In the genomic region with DNA sequence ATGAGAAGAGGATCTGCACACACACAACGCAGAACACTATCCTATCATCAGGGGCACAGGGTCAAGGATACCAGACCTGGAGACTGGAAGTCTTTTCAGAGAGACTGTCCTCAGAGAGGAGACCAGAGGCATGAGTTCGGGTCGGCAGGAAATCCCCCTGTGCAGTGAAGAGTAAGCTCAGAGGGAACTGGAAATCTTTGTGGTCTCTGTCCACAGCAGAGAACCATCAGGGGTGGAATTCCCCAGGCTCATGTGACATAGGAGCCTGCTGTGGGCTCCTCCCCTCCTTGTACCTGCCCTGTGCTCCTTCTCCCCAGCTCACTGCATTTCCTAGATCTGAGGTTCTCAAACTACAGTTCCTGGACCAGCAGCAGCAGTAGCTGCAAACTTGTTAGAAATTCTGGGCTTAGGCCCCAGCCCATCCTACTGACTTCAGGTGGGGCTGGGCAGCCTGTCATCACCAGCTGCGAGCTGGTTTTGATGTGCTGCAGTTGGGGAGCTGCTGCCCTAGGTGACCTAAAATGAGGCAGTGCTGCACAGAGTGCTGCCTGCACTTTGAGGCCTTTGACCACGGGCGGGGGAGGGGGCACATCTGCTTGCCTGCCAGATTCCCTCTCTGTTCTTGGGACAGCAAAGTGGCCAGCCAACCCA, we compare ENCODE assay signal across 8 cellular contexts. TPM values are rescaled to one million over a fixed set of nuclear protein-coding genes. Genes with fewer than 3 reads are reported as not detected.
DNase-seq lines count a peak whose midpoint lies in the region; ATAC-seq, FAIRE-seq and TF ChIP-seq lines count a peak whose summit lies in the region.

No MANE protein-coding gene starts in this region.

- H3K36me3 ChIP-seq in KOPT-K1 (ENCODE audit: insufficient read depth, low read length) (peaks cover 5% of the 10 kb centered on the region; the same call in 1 of the 2 replicates), testis (ENCODE audit: low read depth, missing control alignments) (no peaks in the 10 kb centered on the region)
- peaks cover 0 to 3% (median 0%) of the 10 kb centered on the region in 3 experiments for H3K36me3 ChIP-seq in naive thymus-derived CD4-positive, alpha-beta T cell (ENCODE audit: control insufficient read depth in 2 of 3, insufficient read depth in 3 of 3, low read length in 3 of 3)

- WGBS in testis, 2 donors, result 41 to 49% methylated on average over 5 to 6 of the region's 6 CpGs

- H3K27ac ChIP-seq in KOPT-K1 (ENCODE audit: low read depth, low read length, poor library complexity, severe bottlenecking), result peak overlapping the region; percentile 6
- peak overlapping the region; percentile 98 for H3K27ac ChIP-seq in naive thymus-derived CD4-positive, alpha-beta T cell (ENCODE audit: low read depth, low read length)
- no peak overlapping the region for H3K27ac ChIP-seq in testis

- H3K4me1 Mint-ChIP-seq in activated T-cell treated with anti-CD3 and anti-CD28 coated beads, Interleukin-2, amount 50 U/mL, for 72 hours (ENCODE audit: low read depth), result peaks cover 53% of the 10 kb centered on the region
- H3K4me1 Mint-ChIP-seq in naive thymus-derived CD4-positive, alpha-beta T cell, result peaks cover 32 to 68% (median 53%) of the 10 kb centered on the region in 7 donors

- H3K4me1 ChIP-seq in naive thymus-derived CD4-positive, alpha-beta T cell (ENCODE audit: control insufficient read depth in 2 of 2, insufficient read depth in 2 of 2, low read length in 2 of 2), result peaks cover 31 to 42% of the 10 kb centered on the region in 2 donors
- peaks cover 31% of the 10 kb centered on the region for H3K4me1 ChIP-seq in testis

- CTCF ChIA-PET in naive thymus-derived CD4-positive, alpha-beta T cell (lab: Charles Lee), result interaction anchor here (0.6 to 1.3 kb wide), 2 partner anchors 47 to 127 kb away, joined by 3 read pairs; no protein-coding TSS in a partner anchor

- peak; percentile 68 for TF ChIP-seq POLR2A in GM12892 (IDR thresholded peaks at IDR 0.05; ENCODE audit: low read depth, low read length)
- no peak for TF ChIP-seq POLR2A in testis (IDR thresholded peaks at IDR 0.05)

- H3K4me3 Mint-ChIP-seq in activated T-cell treated with anti-CD3 and anti-CD28 coated beads, Interleukin-2, amount 50 U/mL, for 72 hours, result peak overlapping the region; percentile 84 to 96
- peak overlapping the region; percentile 77 to 92 (median 86) for H3K4me3 Mint-ChIP-seq in naive thymus-derived CD4-positive, alpha-beta T cell

- POLR2A ChIA-PET in naive thymus-derived CD4-positive, alpha-beta T cell (lab: Charles Lee), result interaction anchor here (1.1 to 2.7 kb wide), 6 partner anchors 51 to 670 kb away, joined by 3 to 22 read pairs (median 8); a partner anchor contains a TSS

- no peaks in the 10 kb centered on the region for H3K9me3 ChIP-seq in KOPT-K1 (ENCODE audit: insufficient read depth, low read length, poor library complexity, severe bottlenecking)
- H3K9me3 ChIP-seq in naive thymus-derived CD4-positive, alpha-beta T cell (ENCODE audit: control insufficient read depth in 2 of 3, low read length in 3 of 3), result no peaks in the 10 kb centered on the region
- H3K9me3 ChIP-seq in testis, result no peaks in the 10 kb centered on the region

- peak overlapping the region; percentile 90 for H3K27ac Mint-ChIP-seq in activated T-cell treated with anti-CD3 and anti-CD28 coated beads, Interleukin-2, amount 50 U/mL, for 72 hours
- peak overlapping the region in 8 of 9 donors; percentile 19 to 91 (median 82) for H3K27ac Mint-ChIP-seq in naive thymus-derived CD4-positive, alpha-beta T cell

- no peaks in the 10 kb centered on the region for H3K9me3 Mint-ChIP-seq in activated T-cell treated with anti-CD3 and anti-CD28 coated beads, Interleukin-2, amount 50 U/mL, for 72 hours
- peaks cover 0 to 1% (median 0%) of the 10 kb centered on the region in 11 donors for H3K9me3 Mint-ChIP-seq in naive thymus-derived CD4-positive, alpha-beta T cell

- no peaks in the 10 kb centered on the region for H3K27me3 ChIP-seq in naive thymus-derived CD4-positive, alpha-beta T cell (ENCODE audit: control insufficient read depth in 2 of 2, insufficient read depth in 2 of 2, low read length in 2 of 2)
- H3K27me3 ChIP-seq in testis, result no peaks in the 10 kb centered on the region

- intact Hi-C loops in naive thymus-derived CD4-positive, alpha-beta T cell (cut with micrococcal nuclease), result loop anchor here (1.0 to 5.0 kb wide), 10 partner anchors 18 to 250 kb away; a partner anchor contains a TSS
- intact Hi-C loops in testis (cut with DNase I; ENCODE audit: low total_unique reads), result no loop called here

- peak; percentile 59 for ATAC-seq in GM21576 (IDR thresholded peaks at IDR 0.05; ENCODE audit: unreplicated experiment)
- ATAC-seq in activated T-cell treated with anti-CD3 and anti-CD28 coated beads, Interleukin-2, amount 50 U/mL, for 72 hours (replicated peaks in 1 of 2), result peak; percentile 39 to 46
- ATAC-seq in naive thymus-derived CD4-positive, alpha-beta T cell, result peak; percentile 50

- no peak for TF ChIP-seq CTCF in testis (IDR thresholded peaks at IDR 0.05)

- FAIRE-seq in GM12892 (lab: Jason Lieb, UNC), result peak; percentile 27

- peak overlapping the region; percentile 64 for H3K4me3 ChIP-seq in naive thymus-derived CD4-positive, alpha-beta T cell (ENCODE audit: low read length)
- H3K4me3 ChIP-seq in testis, result no peak overlapping the region

- peaks cover 2% of the 10 kb centered on the region in 2 donors for H3K36me3 Mint-ChIP-seq in activated T-cell treated with anti-CD3 and anti-CD28 coated beads, Interleukin-2, amount 50 U/mL, for 72 hours (ENCODE audit: insufficient read depth in 2 of 2)
- H3K36me3 Mint-ChIP-seq in naive thymus-derived CD4-positive, alpha-beta T cell, result peaks cover 0 to 14% (median 0%) of the 10 kb centered on the region in 5 donors

- no peaks in the 10 kb centered on the region for H3K27me3 Mint-ChIP-seq in activated T-cell treated with anti-CD3 and anti-CD28 coated beads, Interleukin-2, amount 50 U/mL, for 72 hours (ENCODE audit: low read depth)
- H3K27me3 Mint-ChIP-seq in naive thymus-derived CD4-positive, alpha-beta T cell, result no peaks in the 10 kb centered on the region

- DNase-seq in GM12892 (ENCODE audit: insufficient read length) (peak; percentile 62), testis (no peak), NCI-H146 (lab: John Stamatoyannopoulos, UW) (no peak), 8988T (no peak)
- DNase-seq in activated T-cell treated with anti-CD3 and anti-CD28 coated beads, Interleukin-2, amount 50 U/mL, for 72 hours, result peak; percentile 55 to 66
- peak in 5 of 9 donors; percentile 16 to 74 (median 36) for DNase-seq in naive thymus-derived CD4-positive, alpha-beta T cell

RNA-seq across cellular contexts. Expression of a gene that starts 2.4 kb away (rescaled TPM):
- 56.1 TPM for polyA plus RNA-seq in GM12892 (2012; ENCODE audit: missing spikeins)
- total RNA-seq in activated T-cell treated with anti-CD3 and anti-CD28 coated beads, Interleukin-2, amount 50 U/mL, for 72 hours, result 100 to 1,000 TPM; 101 to 113 TPM
- total RNA-seq in naive thymus-derived CD4-positive, alpha-beta T cell, result 100 to 1,000 TPM; 108 to 187 (median 144) TPM
- polyA plus RNA-seq in naive thymus-derived CD4-positive, alpha-beta T cell, result 1 to 10 TPM; 4.4 to 7.7 TPM
- total RNA-seq in testis, result 10 to 100 TPM; 47.9 to 85.9 TPM
- 86.6 TPM for polyA plus RNA-seq in testis (ENCODE audit: insufficient read depth, low read depth, low replicate concordance)

RNA-seq across cellular contexts. Expression of a gene that starts 45.4 kb away (rescaled TPM):
- 3,328 TPM for polyA plus RNA-seq in GM12892 (2012; ENCODE audit: missing spikeins)
- total RNA-seq in activated T-cell treated with anti-CD3 and anti-CD28 coated beads, Interleukin-2, amount 50 U/mL, for 72 hours, result 1,000 to 10,000 TPM; 1,240 to 1,316 TPM
- 1,000 to 10,000 TPM in 1 of 5 experiments, 100 to 1,000 TPM in 4; 535 to 1,748 (median 620) TPM for total RNA-seq in naive thymus-derived CD4-positive, alpha-beta T cell
- polyA plus RNA-seq in naive thymus-derived CD4-positive, alpha-beta T cell, result 1,000 to 10,000 TPM; 3,113 to 3,303 TPM
- 100 to 1,000 TPM; 616 to 873 TPM for total RNA-seq in testis
- polyA plus RNA-seq in testis (ENCODE audit: insufficient read depth, low read depth, low replicate concordance), result 918 TPM

Comparison
In these comparisons a context has a peak if more than half of its experiments do, and no peak if none do; other contexts are left out.
1. DNase-seq: peak in GM12892 (single experiment), activated T-cell treated with anti-CD3 and anti-CD28 coated beads, Interleukin-2, amount 50 U/mL, for 72 hours (2 of 2) and naive thymus-derived CD4-positive, alpha-beta T cell (5 of 9); none in testis (single experiment), NCI-H146 (single experiment) and 8988T (single experiment).
2. H3K27ac ChIP-seq: peak in KOPT-K1 (single experiment) and naive thymus-derived CD4-positive, alpha-beta T cell (single experiment); none in testis (0 of 2).
3. Peak in every context shown above with its lines, with median percentiles within 50 percentile points of each other: ATAC-seq.